In the genomic region with DNA sequence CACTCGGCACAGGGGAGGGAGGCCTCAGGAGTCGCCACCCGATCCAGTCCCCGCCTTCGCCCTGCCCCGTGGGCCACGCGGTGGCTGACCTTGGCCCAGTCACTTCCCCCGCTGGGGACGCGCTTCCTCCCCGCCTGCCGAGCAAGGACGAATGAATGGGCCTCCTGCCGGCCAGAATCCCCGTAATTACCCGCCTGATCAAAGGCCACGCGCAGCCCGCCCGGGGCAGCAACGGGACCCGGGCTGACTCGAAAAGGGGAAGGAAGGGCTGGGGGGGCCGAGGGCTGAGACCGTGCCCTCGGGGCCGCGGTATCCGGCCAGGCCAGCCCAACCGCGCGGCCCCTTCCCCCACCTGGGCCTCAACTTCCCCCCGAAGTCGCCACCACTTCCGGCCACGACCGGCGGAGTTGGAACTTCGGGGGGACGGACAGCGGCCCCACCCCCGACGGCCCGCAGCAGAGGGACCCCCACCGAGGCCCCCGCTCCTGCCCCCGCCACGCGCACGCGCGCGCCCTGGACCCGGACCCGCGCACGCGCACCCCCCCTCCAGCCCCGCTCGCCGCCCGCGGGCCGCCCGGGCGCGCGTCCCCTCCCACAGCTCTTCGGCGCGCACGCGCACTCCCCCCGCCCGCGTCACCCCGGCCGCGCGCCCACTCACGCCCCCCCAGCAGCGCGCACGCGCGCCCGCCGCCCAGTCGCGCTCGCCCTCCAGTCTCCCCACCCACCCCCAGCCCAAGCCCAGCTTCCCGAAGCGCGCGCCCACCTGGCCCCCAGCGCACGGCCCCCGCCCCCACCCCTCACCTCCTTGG, we compare ENCODE assay signal across 8 cellular contexts. TPM values are rescaled to one million over a fixed set of nuclear protein-coding genes. Genes with fewer than 3 reads are reported as not detected.
DNase-seq lines count a peak whose midpoint lies in the region; ATAC-seq, FAIRE-seq and TF ChIP-seq lines count a peak whose summit lies in the region.

No MANE protein-coding gene starts in this region.

- no peak overlapping the region for H2AFZ ChIP-seq in neuron (ENCODE audit: low read depth, low read length)

- no peaks in the 10 kb centered on the region for H3K9me3 ChIP-seq in neuron (ENCODE audit: low read length)

- H3K4me1 ChIP-seq in neuron (ENCODE audit: insufficient read depth, low read length), result peaks cover 9% of the 10 kb centered on the region

- H3K4me3 ChIP-seq in fibroblast of the aortic adventitia (ENCODE audit: low read depth, low read length) (peak overlapping the region; percentile 76), neuron (ENCODE audit: low read length) (peak overlapping the region; percentile 47)

- TF ChIP-seq CTCF in fibroblast of the aortic adventitia (IDR thresholded peaks at IDR 0.05; ENCODE audit: insufficient read depth, low read length), result no peak

- H3K36me3 ChIP-seq in neuron (ENCODE audit: insufficient read depth, low read length), result no peaks in the 10 kb centered on the region

- no peak for FAIRE-seq in RCC 7860 (lab: Jason Lieb, UNC)

- H3K27me3 ChIP-seq in neuron (ENCODE audit: insufficient read depth, low read length), result no peaks in the 10 kb centered on the region

- peak; percentile 25 for ATAC-seq in GM19328 (IDR thresholded peaks at IDR 0.05; ENCODE audit: unreplicated experiment)

- peak in 12 of 14 donors; percentile 20 to 91 (median 68) for DNase-seq in C1 segment of cervical spinal cord (lab: John Stamatoyannopoulos, UW)
- peak; percentile 88 for DNase-seq in HK-2 (ENCODE audit: unreplicated experiment)
- peak; percentile 65 for DNase-seq in RCC 7860 (ENCODE audit: low spot score)
- peak; percentile 75 for DNase-seq in activated T-helper 9 cell treated with anti-CD3 and anti-CD28 coated beads, Interleukin-2, amount 50 U/mL, for 16 hours (ENCODE audit: low read depth)
- DNase-seq in fibroblast of the aortic adventitia (ENCODE audit: low read depth), result peak; percentile 55
- peak; percentile 37 for DNase-seq in stromal cell of bone marrow (ENCODE audit: low read depth)

RNA-seq across cellular contexts. Expression of a gene that starts 0.5 kb away (rescaled TPM):
- total RNA-seq in fibroblast of the aortic adventitia (ENCODE audit: low replicate concordance), result 8.5 and 15.9 TPM in 2 replicates

RNA-seq across cellular contexts. Expression of a gene that starts 20.5 kb away (rescaled TPM):
- total RNA-seq in fibroblast of the aortic adventitia (ENCODE audit: low replicate concordance), result 12.9 and 19.5 TPM in 2 replicates

RNA-seq across cellular contexts. Expression of a gene that starts 55.2 kb away (rescaled TPM):
- not detected in 2 replicates for total RNA-seq in fibroblast of the aortic adventitia (ENCODE audit: low replicate concordance)

Comparison
In these comparisons a context has a peak if more than half of its experiments do, and no peak if none do; other contexts are left out.
1. Peak in every context shown above with its lines: DNase-seq, ATAC-seq and H3K4me3 ChIP-seq.
2. DNase-seq: peak in every context shown above with its lines; median percentile 88 in HK-2; 75 in activated T-helper 9 cell treated with anti-CD3 and anti-CD28 coated beads, Interleukin-2, amount 50 U/mL, for 16 hours; 68 in C1 segment of cervical spinal cord; 65 in RCC 7860; 55 in fibroblast of the aortic adventitia; 37 in stromal cell of bone marrow.